Comparison of ENCODE assay signal across 8 cellular contexts in genomic region chr17:61583242-61583641, GRCh38. TPM values are rescaled to one million over a fixed set of nuclear protein-coding genes. Genes with fewer than 3 reads are reported as not detected.
DNase-seq lines count a peak whose midpoint lies in the region; ATAC-seq and FAIRE-seq lines count a peak whose summit lies in the region.

No MANE protein-coding gene starts in this region.

- H3K4me3 ChIP-seq in H7 (ENCODE audit: insufficient read depth, low read depth, low read length), result no peak overlapping the region

- no peak for FAIRE-seq in GM18507 (lab: Jason Lieb, UNC)

- ATAC-seq in HG02763 (IDR thresholded peaks at IDR 0.05; ENCODE audit: unreplicated experiment) (no peak), GM21723 (IDR thresholded peaks at IDR 0.05; ENCODE audit: unreplicated experiment) (no peak)

- H3K36me3 ChIP-seq in H7 (replicated peaks; ENCODE audit: control insufficient read depth, insufficient read depth, low read length), result no peaks in the 10 kb centered on the region

- DNase-seq in 8988T, result peak; percentile 14
- DNase-seq in GM18507 (ENCODE audit: extremely low spot score, insufficient read length, low read depth), result peak; percentile 2
- peak; percentile 5 for DNase-seq in NCI-H510A (lab: John Stamatoyannopoulos, UW)
- DNase-seq in epidermal melanocyte (ENCODE audit: insufficient read length, low spot score), result peak; percentile 44
- DNase-seq in medulla oblongata (ENCODE audit: extremely low spot score), result no peak
- DNase-seq in H7, result no peak

- H3K27me3 ChIP-seq in H7 (ENCODE audit: control insufficient read depth, insufficient read depth, low read length), result no peaks in the 10 kb centered on the region

RNA-seq across cellular contexts. Expression of gene NACA2, which starts 7.8 kb away (rescaled TPM):
- not detected in 2 replicates for total RNA-seq in H7 (2014; rRNA removed; shearing (Covaris generic))

Comparison
In these comparisons a context has a peak if more than half of its experiments do, and no peak if none do; other contexts are left out.
1. DNase-seq: peak in 8988T (single experiment), GM18507 (single experiment), NCI-H510A (single experiment) and epidermal melanocyte (single experiment); none in medulla oblongata (single experiment) and H7 (single experiment).